9 cellular contexts compared by ENCODE assay signal in genomic region chr6:2848851-2849250, GRCh38. TPM values are rescaled to one million over a fixed set of nuclear protein-coding genes. Genes with fewer than 3 reads are reported as not detected.
DNase-seq lines count a peak whose midpoint lies in the region; ATAC-seq and TF ChIP-seq lines count a peak whose summit lies in the region.
"Had no signal": no experiment of that assay in that cellular context is flagged by ENCODE, and none has a peak within 500 bp of the region (broad histone marks: within the 10 kb centered on the region; RNA-seq: fewer than 3 reads in every experiment).

No MANE protein-coding gene starts in this region.

- no peaks in the 10 kb centered on the region for H3K79me2 ChIP-seq in smooth muscle cell (ENCODE audit: low read depth)

- H3K27ac ChIP-seq in CD8-positive, alpha-beta memory T cell (ENCODE audit: low read depth, low read length) = no peak overlapping the region
- H3K27ac ChIP-seq in naive thymus-derived CD4-positive, alpha-beta T cell (ENCODE audit: low read depth, low read length) = peak overlapping the region; percentile 63
- no peak overlapping the region for H3K27ac ChIP-seq in smooth muscle cell (ENCODE audit: low read depth)

- CTCF ChIA-PET in CD8-positive, alpha-beta memory T cell (lab: Charles Lee) = interaction anchor here (1.0 to 13.5 kb wide), 5 partner anchors 9 to 140 kb away, joined by 3 to 196 read pairs (median 22); no protein-coding TSS in a partner anchor
- CTCF ChIA-PET in naive thymus-derived CD4-positive, alpha-beta T cell (lab: Charles Lee) = interaction anchor here (0.6 to 4.8 kb wide), 12 partner anchors 7 to 1289 kb away, joined by 3 to 77 read pairs (median 7); no protein-coding TSS in a partner anchor

- peaks cover 0 to 2% (median 1%) of the 10 kb centered on the region in 3 donors for H3K36me3 Mint-ChIP-seq in CD8-positive, alpha-beta memory T cell
- H3K36me3 Mint-ChIP-seq in naive thymus-derived CD4-positive, alpha-beta T cell = peaks cover 0 to 7% (median 0%) of the 10 kb centered on the region in 5 donors

- no peaks in the 10 kb centered on the region for H3K9me3 Mint-ChIP-seq in CD8-positive, alpha-beta memory T cell
- H3K9me3 Mint-ChIP-seq in naive thymus-derived CD4-positive, alpha-beta T cell = peaks cover 0 to 5% (median 0%) of the 10 kb centered on the region in 11 donors

- no peak overlapping the region for H3K9ac ChIP-seq in smooth muscle cell (ENCODE audit: low read depth)

- H2AFZ ChIP-seq in smooth muscle cell (ENCODE audit: low read depth) = no peak overlapping the region

- TF ChIP-seq CTCF in GM13977 (IDR thresholded peaks at IDR 0.05; ENCODE audit: extremely low read depth, insufficient read depth, missing control alignments) (no peak), smooth muscle cell (IDR thresholded peaks at IDR 0.05; ENCODE audit: borderline replicate concordance, insufficient read depth, poor library complexity, severe bottlenecking) (no peak)

- H3K36me3 ChIP-seq in CD8-positive, alpha-beta memory T cell (ENCODE audit: insufficient read depth, low read length) = no peaks in the 10 kb centered on the region
- H3K36me3 ChIP-seq in naive thymus-derived CD4-positive, alpha-beta T cell (ENCODE audit: control insufficient read depth in 2 of 3, insufficient read depth in 3 of 3, low read length in 3 of 3) = no peaks in the 10 kb centered on the region
- no peaks in the 10 kb centered on the region for H3K36me3 ChIP-seq in smooth muscle cell (ENCODE audit: low read depth)

- 63% methylated on average over 10 of the region's 10 CpGs for WGBS in smooth muscle cell (ENCODE audit: low lambda C conversion rate)

- peak overlapping the region in 7 of 8 donors; percentile 1 to 94 (median 89) for H3K27ac Mint-ChIP-seq in CD8-positive, alpha-beta memory T cell
- H3K27ac Mint-ChIP-seq in naive thymus-derived CD4-positive, alpha-beta T cell = peak overlapping the region; percentile 85 to 95 (median 91)

- no peaks in the 10 kb centered on the region for H3K27me3 Mint-ChIP-seq in CD8-positive, alpha-beta memory T cell
- H3K27me3 Mint-ChIP-seq in naive thymus-derived CD4-positive, alpha-beta T cell = no peaks in the 10 kb centered on the region

- no peaks in the 10 kb centered on the region for H3K9me3 ChIP-seq in CD8-positive, alpha-beta memory T cell (ENCODE audit: low read length)
- no peaks in the 10 kb centered on the region for H3K9me3 ChIP-seq in naive thymus-derived CD4-positive, alpha-beta T cell (ENCODE audit: control insufficient read depth in 2 of 3, low read length in 3 of 3)
- H3K9me3 ChIP-seq in smooth muscle cell (replicated peaks; ENCODE audit: low read depth) = no peaks in the 10 kb centered on the region

- no peak overlapping the region for H3K4me2 ChIP-seq in smooth muscle cell

- no peaks in the 10 kb centered on the region for H3K27me3 ChIP-seq in CD8-positive, alpha-beta memory T cell (ENCODE audit: insufficient read depth, low read length, poor library complexity, severe bottlenecking)
- H3K27me3 ChIP-seq in naive thymus-derived CD4-positive, alpha-beta T cell (ENCODE audit: control insufficient read depth in 2 of 2, insufficient read depth in 2 of 2, low read length in 2 of 2) = no peaks in the 10 kb centered on the region
- no peaks in the 10 kb centered on the region for H3K27me3 ChIP-seq in smooth muscle cell (ENCODE audit: low read depth)

- in situ Hi-C loops in GM13977 (cut with MboI; ENCODE audit: low pct_unique_long_range_greater_than_20kb, low sequenced_read_pairs, unreplicated experiment) = no loop called here

- H4K20me1 ChIP-seq in smooth muscle cell (ENCODE audit: low read depth) = no peaks in the 10 kb centered on the region

- peak; percentile 19 to 77 (median 55) for DNase-seq in CD8-positive, alpha-beta memory T cell
- DNase-seq in NCI-H526 (lab: John Stamatoyannopoulos, UW) (peak; percentile 73 to 89), NCI-H345 (lab: John Stamatoyannopoulos, UW) (no peak), GM13977 (ENCODE audit: low spot score) (no peak), midbrain (lab: John Stamatoyannopoulos, UW) (no peak), smooth muscle cell (lab: John Stamatoyannopoulos, UW; ENCODE audit: unreplicated experiment) (no peak)
- DNase-seq in activated T-cell treated with anti-CD3 and anti-CD28 coated beads, Interleukin-2, amount 50 U/mL, for 48 hours = peak; percentile 69 to 73
- peak in 7 of 9 donors; percentile 62 to 84 (median 75) for DNase-seq in naive thymus-derived CD4-positive, alpha-beta T cell
- DNase-seq: EL had no signal

- H3K4me1 Mint-ChIP-seq in CD8-positive, alpha-beta memory T cell = peaks cover 32 to 44% (median 34%) of the 10 kb centered on the region in 3 donors
- H3K4me1 Mint-ChIP-seq in naive thymus-derived CD4-positive, alpha-beta T cell = peaks cover 25 to 49% (median 48%) of the 10 kb centered on the region in 7 donors

- H3K4me3 Mint-ChIP-seq in CD8-positive, alpha-beta memory T cell = peak overlapping the region in 5 of 7 donors; percentile 4 to 62 (median 30)
- H3K4me3 Mint-ChIP-seq in naive thymus-derived CD4-positive, alpha-beta T cell = peak overlapping the region; percentile 30 to 83 (median 66)

- H3K4me1 ChIP-seq in CD8-positive, alpha-beta memory T cell (ENCODE audit: insufficient read depth, low read length) = peaks cover 31% of the 10 kb centered on the region
- peaks cover 16 to 30% of the 10 kb centered on the region in 2 donors for H3K4me1 ChIP-seq in naive thymus-derived CD4-positive, alpha-beta T cell (ENCODE audit: control insufficient read depth in 2 of 2, insufficient read depth in 2 of 2, low read length in 2 of 2)
- H3K4me1 ChIP-seq in smooth muscle cell (ENCODE audit: low read depth) = peaks cover 5% of the 10 kb centered on the region

- ATAC-seq in naive thymus-derived CD4-positive, alpha-beta T cell = peak; percentile 82

- H3K4me3 ChIP-seq in CD8-positive, alpha-beta memory T cell (ENCODE audit: low read length) = no peak overlapping the region
- H3K4me3 ChIP-seq in naive thymus-derived CD4-positive, alpha-beta T cell (ENCODE audit: low read length) = no peak overlapping the region
- no peak overlapping the region for H3K4me3 ChIP-seq in smooth muscle cell

- intact Hi-C loops in naive thymus-derived CD4-positive, alpha-beta T cell (cut with micrococcal nuclease) = loop anchor here (1.0 to 5.0 kb wide), 2 partner anchors 27 to 208 kb away; no protein-coding TSS in a partner anchor

- POLR2A ChIA-PET in CD8-positive, alpha-beta memory T cell (lab: Charles Lee) = interaction anchor here (0.6 to 1.9 kb wide), 7 partner anchors 10 to 141 kb away, joined by 3 to 8 read pairs (median 4); partner anchors contain the start of gene SERPINB9
- POLR2A ChIA-PET in naive thymus-derived CD4-positive, alpha-beta T cell (lab: Charles Lee) = interaction anchor here (0.7 to 5.8 kb wide), 18 partner anchors 9 to 142 kb away, joined by 3 to 90 read pairs (median 6); partner anchors contain the start of gene SERPINB9

- H3F3A ChIP-seq in smooth muscle cell (ENCODE audit: low read depth) = no peaks in the 10 kb centered on the region

RNA-seq across cellular contexts. Expression of gene SERPINB1, which starts 7.2 kb away (rescaled TPM):
- 10 to 100 TPM; 40.4 to 42.4 TPM for total RNA-seq in CD8-positive, alpha-beta memory T cell
- 103 TPM for polyA plus RNA-seq in CD8-positive, alpha-beta memory T cell
- total RNA-seq in naive thymus-derived CD4-positive, alpha-beta T cell = 100 to 1,000 TPM in 1 of 5 experiments, 10 to 100 TPM in 4; 43.8 to 108 (median 62.5) TPM
- 100 to 1,000 TPM; 129 to 135 TPM for polyA plus RNA-seq in naive thymus-derived CD4-positive, alpha-beta T cell
- total RNA-seq in smooth muscle cell = 10.5 and 14.8 TPM in 2 replicates
- 17.7 and 21.9 TPM in 2 replicates for polyA plus RNA-seq in smooth muscle cell

RNA-seq across cellular contexts. Expression of gene SERPINB9, which starts 54.3 kb away (rescaled TPM):
- total RNA-seq in CD8-positive, alpha-beta memory T cell = 10 to 100 TPM; 63.5 to 65.1 TPM
- 42.3 TPM for polyA plus RNA-seq in CD8-positive, alpha-beta memory T cell
- total RNA-seq in naive thymus-derived CD4-positive, alpha-beta T cell = 10 to 100 TPM; 25.1 to 74.4 (median 52.0) TPM
- polyA plus RNA-seq in naive thymus-derived CD4-positive, alpha-beta T cell = 10 to 100 TPM; 33.1 to 34.1 TPM
- total RNA-seq in smooth muscle cell = 22.4 and 23.7 TPM in 2 replicates
- polyA plus RNA-seq in smooth muscle cell = 12.9 and 14.5 TPM in 2 replicates

Comparison
In these comparisons a context has a peak if more than half of its experiments do, and no peak if none do; other contexts are left out.
1. DNase-seq: peak in CD8-positive, alpha-beta memory T cell (5 of 5), NCI-H526 (2 of 2), activated T-cell treated with anti-CD3 and anti-CD28 coated beads, Interleukin-2, amount 50 U/mL, for 48 hours (2 of 2) and naive thymus-derived CD4-positive, alpha-beta T cell (7 of 9); none in NCI-H345 (single experiment), GM13977 (single experiment), midbrain (single experiment) and smooth muscle cell (single experiment).